18 cellular contexts compared by ENCODE assay signal in the genomic region with DNA sequence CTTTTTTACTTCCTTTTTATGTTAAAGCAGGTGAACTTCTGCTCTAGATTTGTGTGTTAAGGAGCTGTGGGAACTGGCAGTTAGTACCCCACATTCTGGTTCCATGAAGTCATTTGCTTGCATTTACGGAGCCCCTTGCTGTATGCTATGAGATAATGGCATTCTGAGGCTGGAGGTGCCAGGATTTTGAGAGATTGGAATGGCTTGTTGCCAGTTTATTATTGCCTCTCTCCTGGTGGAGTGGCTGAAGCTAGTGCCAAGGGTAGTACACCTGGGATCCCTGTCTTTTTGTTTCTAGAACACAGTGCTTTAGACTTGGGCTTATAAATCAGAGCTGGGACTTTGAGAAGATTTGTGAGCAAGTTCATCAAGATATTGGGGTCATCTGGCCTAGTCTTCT.
DNase-seq lines count a peak whose midpoint lies in the region; ATAC-seq and TF ChIP-seq lines count a peak whose summit lies in the region.
"Had no signal": no experiment of that assay in that cellular context is flagged by ENCODE, and none has a peak within 500 bp of the region (broad histone marks: within the 10 kb centered on the region; RNA-seq: fewer than 3 reads in every experiment).

No MANE protein-coding gene starts in this region.

- CTCF ChIA-PET in activated CD8-positive, alpha-beta T cell treated with anti-CD3 and anti-CD28 coated beads, Interleukin-2, amount 10 ng/mL, durations not matched to agents 7 days and 5 days (lab: Charles Lee): interaction anchor here (2.2 kb wide), 1 partner anchor 75 kb away, joined by 11 read pairs; a partner anchor contains a TSS
- CTCF ChIA-PET in activated CD8-positive, alpha-beta T cell treated with anti-CD3 and anti-CD28 coated beads for 36 hours (lab: Charles Lee): interaction anchor here (1.5 kb wide), 1 partner anchor 15 kb away, joined by 3 read pairs; no protein-coding TSS in a partner anchor

- no peak for DNase-seq in activated CD8-positive, alpha-beta T cell treated with anti-CD3 and anti-CD28 coated beads, Interleukin-2, amount 10 ng/mL, durations not matched to agents 7 days and 5 days
- DNase-seq in activated CD8-positive, alpha-beta T cell treated with anti-CD3 and anti-CD28 coated beads for 36 hours: no peak
- DNase-seq in NCI-H2029 treated with DMSO at 0.1 percent for 48 hours (lab: John Stamatoyannopoulos, UW) (peak; percentile 73), left colon (no peak), NCI-H1436 (lab: John Stamatoyannopoulos, UW) (no peak)
- DNase-seq: activated gamma-delta T cell; CD4-positive, alpha-beta memory T cell; DND-41; dorsolateral prefrontal cortex; esophagus squamous epithelium; kidney; NCI-H2171; NK-92 treated with Interleukin-12 subunit alpha and Interleukin-12 subunit beta, amount 100 ng/mL, for 24 hours had no signal

- no peaks in the 10 kb centered on the region for H3K27me3 ChIP-seq in rectal smooth muscle tissue (ENCODE audit: control insufficient read depth, insufficient read depth, low read length)
- H3K27me3 ChIP-seq: esophagus squamous epithelium had no signal

- no peak overlapping the region for H3K9ac ChIP-seq in rectal smooth muscle tissue (ENCODE audit: low read length)

- no peak overlapping the region for H3K4me3 ChIP-seq in rectal smooth muscle tissue (ENCODE audit: low read length)
- H3K4me3 ChIP-seq: dorsolateral prefrontal cortex, esophagus squamous epithelium had no signal

- POLR2A ChIA-PET in activated CD8-positive, alpha-beta T cell treated with anti-CD3 and anti-CD28 coated beads, Interleukin-2, amount 10 ng/mL, durations not matched to agents 7 days and 5 days (lab: Charles Lee): interaction anchor here (1.0 to 2.0 kb wide), 2 partner anchors 9 to 88 kb away, joined by 5 read pairs; a partner anchor contains a TSS
- POLR2A ChIA-PET in activated CD8-positive, alpha-beta T cell treated with anti-CD3 and anti-CD28 coated beads for 36 hours (lab: Charles Lee): interaction anchor here (0.6 to 1.6 kb wide), 2 partner anchors 75 to 217 kb away, joined by 3 to 6 read pairs; a partner anchor contains a TSS

- H3K27ac ChIP-seq in rectal smooth muscle tissue (ENCODE audit: low read depth, low read length): peak overlapping the region; percentile 33
- H3K27ac ChIP-seq: dorsolateral prefrontal cortex had no signal

- no peak for ATAC-seq in activated CD8-positive, alpha-beta T cell treated with anti-CD3 and anti-CD28 coated beads, Interleukin-2, amount 10 ng/mL, durations not matched to agents 7 days and 5 days
- no peak for ATAC-seq in activated CD8-positive, alpha-beta T cell treated with anti-CD3 and anti-CD28 coated beads for 36 hours
- ATAC-seq in left colon (peak; percentile 42), GM18502 (IDR thresholded peaks at IDR 0.05; ENCODE audit: poor library complexity, unreplicated experiment) (no peak), GM19035 (IDR thresholded peaks at IDR 0.05; ENCODE audit: unreplicated experiment) (no peak)
- ATAC-seq: WTC11 had no signal

- no peaks in the 10 kb centered on the region for H3K27me3 Mint-ChIP-seq in activated CD8-positive, alpha-beta T cell treated with anti-CD3 and anti-CD28 coated beads, Interleukin-2, amount 10 ng/mL, durations not matched to agents 7 days and 5 days (ENCODE audit: low read depth)
- H3K27me3 Mint-ChIP-seq in activated CD8-positive, alpha-beta T cell treated with anti-CD3 and anti-CD28 coated beads for 36 hours: no peaks in the 10 kb centered on the region
- H3K27me3 Mint-ChIP-seq: CD4-positive, alpha-beta memory T cell; stimulated activated naive CD8-positive, alpha-beta T cell treated with anti-CD3 and anti-CD28 coated beads, Interleukin-15, Interleukin-2, amounts not matched to agents 100 ng/mL and 50 ng/mL, for 24 hours had no signal

- H3K27ac Mint-ChIP-seq in activated CD8-positive, alpha-beta T cell treated with anti-CD3 and anti-CD28 coated beads, Interleukin-2, amount 10 ng/mL, durations not matched to agents 7 days and 5 days: peak overlapping the region; percentile 18
- no peak overlapping the region for H3K27ac Mint-ChIP-seq in activated CD8-positive, alpha-beta T cell treated with anti-CD3 and anti-CD28 coated beads for 36 hours
- H3K27ac Mint-ChIP-seq: stimulated activated naive CD8-positive, alpha-beta T cell treated with anti-CD3 and anti-CD28 coated beads, Interleukin-15, Interleukin-2, amounts not matched to agents 100 ng/mL and 50 ng/mL, for 24 hours; WTC11 had no signal

- H3K4me3 Mint-ChIP-seq in activated CD8-positive, alpha-beta T cell treated with anti-CD3 and anti-CD28 coated beads, Interleukin-2, amount 10 ng/mL, durations not matched to agents 7 days and 5 days: no peak overlapping the region
- H3K4me3 Mint-ChIP-seq in activated CD8-positive, alpha-beta T cell treated with anti-CD3 and anti-CD28 coated beads for 36 hours: no peak overlapping the region
- H3K4me3 Mint-ChIP-seq: CD4-positive, alpha-beta memory T cell; stimulated activated naive CD8-positive, alpha-beta T cell treated with anti-CD3 and anti-CD28 coated beads, Interleukin-15, Interleukin-2, amounts not matched to agents 100 ng/mL and 50 ng/mL, for 24 hours; WTC11 had no signal

- no peaks in the 10 kb centered on the region for H3K9me3 Mint-ChIP-seq in activated CD8-positive, alpha-beta T cell treated with anti-CD3 and anti-CD28 coated beads, Interleukin-2, amount 10 ng/mL, durations not matched to agents 7 days and 5 days (ENCODE audit: insufficient read depth)
- no peaks in the 10 kb centered on the region for H3K9me3 Mint-ChIP-seq in activated CD8-positive, alpha-beta T cell treated with anti-CD3 and anti-CD28 coated beads for 36 hours
- H3K9me3 Mint-ChIP-seq: CD4-positive, alpha-beta memory T cell; stimulated activated naive CD8-positive, alpha-beta T cell treated with anti-CD3 and anti-CD28 coated beads, Interleukin-15, Interleukin-2, amounts not matched to agents 100 ng/mL and 50 ng/mL, for 24 hours; WTC11 had no signal

- peaks cover 13% of the 10 kb centered on the region for H3K4me1 ChIP-seq in rectal smooth muscle tissue (ENCODE audit: control insufficient read depth, insufficient read depth, low read length)

- H3K36me3 Mint-ChIP-seq in activated CD8-positive, alpha-beta T cell treated with anti-CD3 and anti-CD28 coated beads, Interleukin-2, amount 10 ng/mL, durations not matched to agents 7 days and 5 days (ENCODE audit: low read depth): peaks cover 16% of the 10 kb centered on the region
- H3K36me3 Mint-ChIP-seq in activated CD8-positive, alpha-beta T cell treated with anti-CD3 and anti-CD28 coated beads for 36 hours (ENCODE audit: low read depth): no peaks in the 10 kb centered on the region
- H3K36me3 Mint-ChIP-seq: WTC11 had no signal

- intact Hi-C loops in activated CD8-positive, alpha-beta T cell treated with anti-CD3 and anti-CD28 coated beads for 36 hours (cut with micrococcal nuclease): no loop called here
- intact Hi-C loops in left colon (cut with DNase I, micrococcal nuclease): no loop called here

- H3K4me1 Mint-ChIP-seq in activated CD8-positive, alpha-beta T cell treated with anti-CD3 and anti-CD28 coated beads, Interleukin-2, amount 10 ng/mL, durations not matched to agents 7 days and 5 days (ENCODE audit: low read depth): peaks cover 33% of the 10 kb centered on the region
- peaks cover 43% of the 10 kb centered on the region for H3K4me1 Mint-ChIP-seq in activated CD8-positive, alpha-beta T cell treated with anti-CD3 and anti-CD28 coated beads for 36 hours (ENCODE audit: low read depth)

- no peaks in the 10 kb centered on the region for H3K36me3 ChIP-seq in rectal smooth muscle tissue (ENCODE audit: control insufficient read depth, insufficient read depth, low read length)

- TF ChIP-seq CTCF in activated CD8-positive, alpha-beta T cell treated with anti-CD3 and anti-CD28 coated beads for 36 hours (IDR thresholded peaks at IDR 0.05): no peak
